In the genomic region with DNA sequence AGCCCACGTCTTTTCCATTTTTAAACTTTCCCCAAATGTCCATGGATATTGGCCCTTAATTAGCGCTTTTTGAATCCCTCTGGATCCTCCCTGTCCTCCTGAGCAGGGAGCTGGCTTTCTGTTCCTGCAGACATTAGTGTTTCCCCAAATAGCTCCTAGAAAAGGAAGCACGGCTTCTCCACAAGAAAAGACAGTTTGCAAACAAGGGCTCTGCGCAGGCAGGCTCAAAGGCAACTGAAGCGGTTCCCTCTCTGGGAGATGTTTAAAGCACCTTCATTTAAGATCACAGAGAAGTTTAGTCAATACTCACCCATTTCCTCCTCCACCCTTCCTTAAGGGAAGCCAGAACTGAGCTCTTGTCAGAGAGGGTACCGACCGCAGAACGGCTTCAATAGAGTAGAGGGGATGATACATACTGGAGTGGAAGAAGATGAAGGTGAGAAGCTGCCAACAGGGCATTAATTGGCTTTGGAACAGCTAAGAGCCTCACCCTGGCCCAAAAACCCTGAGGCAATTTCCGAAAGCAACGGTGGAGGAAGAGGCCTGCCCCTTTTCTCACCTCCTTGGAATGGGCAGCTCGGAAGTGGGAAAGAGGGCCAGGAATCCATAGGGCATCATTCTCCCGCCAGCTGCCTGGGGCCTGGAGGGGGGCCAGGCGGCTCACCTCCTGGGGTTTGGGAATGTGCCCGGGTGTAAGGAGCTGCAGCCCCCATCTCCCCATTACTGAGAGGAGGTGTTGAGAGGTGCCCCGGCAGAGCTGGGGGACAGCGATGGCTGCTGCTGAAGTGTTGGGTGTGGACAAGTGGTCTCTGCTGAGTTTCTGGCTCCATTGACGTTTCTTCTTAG, we compare ENCODE assay signal across 26 cellular contexts. TPM values are rescaled to one million over a fixed set of nuclear protein-coding genes. Genes with fewer than 3 reads are reported as not detected.
A peak's percentile ranks its signal among the peaks of the same experiment; 100 is the strongest.
DNase-seq lines count a peak whose midpoint lies in the region; ATAC-seq and TF ChIP-seq lines count a peak whose summit lies in the region.
"Had no signal": no experiment of that assay in that cellular context is flagged by ENCODE, and none has a peak within 500 bp of the region (broad histone marks: within the 10 kb centered on the region; RNA-seq: fewer than 3 reads in every experiment).

No MANE protein-coding gene starts in this region.

- no peak overlapping the region for H3K4me2 ChIP-seq in GM23338

- CTCF ChIA-PET in activated naive CD4-positive, alpha-beta T cell treated with anti-CD3 and anti-CD28 coated beads, Interleukin-2, amount 10 ng/mL, durations not matched to agents 7 days and 5 days (lab: Charles Lee): interaction anchor here (0.7 to 1.6 kb wide), 6 partner anchors 13 to 203 kb away, joined by 3 to 9 read pairs (median 4); no protein-coding TSS in a partner anchor

- no peak overlapping the region for H2AFZ ChIP-seq in GM23338

- H3K27me3 ChIP-seq in GM23338 (ENCODE audit: insufficient read depth): peaks cover 42% of the 10 kb centered on the region
- H3K27me3 ChIP-seq: pancreas, right atrium auricular region, thyroid gland had no signal

- H3K36me3 Mint-ChIP-seq in activated naive CD4-positive, alpha-beta T cell treated with anti-CD3 and anti-CD28 coated beads, Interleukin-2, amount 10 ng/mL, durations not matched to agents 7 days and 5 days: peaks cover 3% of the 10 kb centered on the region
- no peaks in the 10 kb centered on the region for H3K36me3 Mint-ChIP-seq in activated naive CD4-positive, alpha-beta T cell treated with anti-CD3 and anti-CD28 coated beads, Interleukin-2, amount 50 U/mL, for 72 hours
- H3K36me3 Mint-ChIP-seq in GM23338 (ENCODE audit: low read depth): no peaks in the 10 kb centered on the region
- H3K36me3 Mint-ChIP-seq in central memory CD8-positive, alpha-beta T cell (ENCODE audit: insufficient read depth): peaks cover 2% of the 10 kb centered on the region
- H3K36me3 Mint-ChIP-seq: activated naive CD8-positive, alpha-beta T cell treated with anti-CD3 and anti-CD28 coated beads, Interleukin-2, amount 10 ng/mL, durations not matched to agents 7 days and 5 days had no signal

- H3K4me1 ChIP-seq in GM23338 (ENCODE audit: insufficient read depth): peaks cover 25% of the 10 kb centered on the region

- no peak for TF ChIP-seq CTCF in GM23338 (conservative IDR thresholded peaks at IDR 0.05; ENCODE audit: low read depth in 2 of 2)

- H3K9me2 ChIP-seq in GM23338 (ENCODE audit: insufficient read depth): no peaks in the 10 kb centered on the region

- H3K4me1 Mint-ChIP-seq in activated naive CD4-positive, alpha-beta T cell treated with anti-CD3 and anti-CD28 coated beads, Interleukin-2, amount 10 ng/mL, durations not matched to agents 7 days and 5 days: peaks cover 55% of the 10 kb centered on the region
- H3K4me1 Mint-ChIP-seq in GM23338: peaks cover 35% of the 10 kb centered on the region
- H3K4me1 Mint-ChIP-seq in central memory CD8-positive, alpha-beta T cell: peaks cover 17% of the 10 kb centered on the region

- no peaks in the 10 kb centered on the region for H3F3A ChIP-seq in GM23338 (replicated peaks; ENCODE audit: low read depth)

- no peaks in the 10 kb centered on the region for H3K36me3 ChIP-seq in GM23338 (ENCODE audit: insufficient read depth)
- H3K36me3 ChIP-seq: BLaER1 treated with 17β-estradiol and CSF1 and Interleukin-3, amounts not matched to agents 10 nM and 100 nM; left lung; pancreas; right atrium auricular region; SJCRH30; thyroid gland had no signal

- ATAC-seq in activated naive CD4-positive, alpha-beta T cell treated with anti-CD3 and anti-CD28 coated beads, Interleukin-2, amount 50 U/mL, for 72 hours: no peak
- ATAC-seq in GM23338 (no peak), HG02884 (IDR thresholded peaks at IDR 0.05; ENCODE audit: unreplicated experiment) (no peak), GM18498 (IDR thresholded peaks at IDR 0.05; ENCODE audit: unreplicated experiment) (no peak), HG03432 (IDR thresholded peaks at IDR 0.05; ENCODE audit: unreplicated experiment) (no peak)
- ATAC-seq in central memory CD8-positive, alpha-beta T cell (replicated peaks; ENCODE audit: extremely low read depth, poor library complexity, severe bottlenecking): no peak
- ATAC-seq: foreskin keratinocyte; left lung; pancreas; stimulated activated naive CD8-positive, alpha-beta T cell treated with anti-CD3 and anti-CD28 coated beads, Interleukin-15, Interleukin-2, amounts not matched to agents 100 U/mL and 50 U/mL, for 24 hours had no signal

- H4K20me1 ChIP-seq in GM23338 (replicated peaks; ENCODE audit: insufficient read depth): no peaks in the 10 kb centered on the region

- H3K4me3 ChIP-seq in GM23338: no peak overlapping the region
- H3K4me3 ChIP-seq: BLaER1 treated with 17β-estradiol and CSF1 and Interleukin-3, amounts not matched to agents 10 nM and 100 nM; left lung; pancreas; right atrium auricular region; SJCRH30; thyroid gland had no signal

- H3K4me3 Mint-ChIP-seq in activated naive CD4-positive, alpha-beta T cell treated with anti-CD3 and anti-CD28 coated beads, Interleukin-2, amount 10 ng/mL, durations not matched to agents 7 days and 5 days: peak overlapping the region; percentile 53
- H3K4me3 Mint-ChIP-seq in GM23338: no peak overlapping the region
- H3K4me3 Mint-ChIP-seq in central memory CD8-positive, alpha-beta T cell: peak overlapping the region; percentile 49
- H3K4me3 Mint-ChIP-seq: activated naive CD8-positive, alpha-beta T cell treated with anti-CD3 and anti-CD28 coated beads, Interleukin-2, amount 10 ng/mL, durations not matched to agents 7 days and 5 days; nephron had no signal

- no peaks in the 10 kb centered on the region for H3K79me2 ChIP-seq in GM23338 (replicated peaks; ENCODE audit: insufficient read depth)

- H3K27me3 Mint-ChIP-seq in activated naive CD4-positive, alpha-beta T cell treated with anti-CD3 and anti-CD28 coated beads, Interleukin-2, amount 10 ng/mL, durations not matched to agents 7 days and 5 days: peaks cover 55% of the 10 kb centered on the region
- peaks cover 54% of the 10 kb centered on the region for H3K27me3 Mint-ChIP-seq in GM23338 (ENCODE audit: insufficient read depth, low read depth, poor library complexity)
- H3K27me3 Mint-ChIP-seq in central memory CD8-positive, alpha-beta T cell: peaks cover 85% of the 10 kb centered on the region

- H3K9me3 Mint-ChIP-seq in activated naive CD4-positive, alpha-beta T cell treated with anti-CD3 and anti-CD28 coated beads, Interleukin-2, amount 10 ng/mL, durations not matched to agents 7 days and 5 days: no peaks in the 10 kb centered on the region
- H3K9me3 Mint-ChIP-seq in activated naive CD4-positive, alpha-beta T cell treated with anti-CD3 and anti-CD28 coated beads, Interleukin-2, amount 50 U/mL, for 72 hours: no peaks in the 10 kb centered on the region
- H3K9me3 Mint-ChIP-seq in GM23338: no peaks in the 10 kb centered on the region
- no peaks in the 10 kb centered on the region for H3K9me3 Mint-ChIP-seq in central memory CD8-positive, alpha-beta T cell
- H3K9me3 Mint-ChIP-seq: activated naive CD8-positive, alpha-beta T cell treated with anti-CD3 and anti-CD28 coated beads, Interleukin-2, amount 10 ng/mL, durations not matched to agents 7 days and 5 days; nephron had no signal

- H3K27ac ChIP-seq in GM23338 (ENCODE audit: low read depth): no peak overlapping the region
- H3K27ac ChIP-seq: BLaER1 treated with 17β-estradiol and CSF1 and Interleukin-3, amounts not matched to agents 10 nM and 100 nM; foreskin keratinocyte; left lung; pancreas; right atrium auricular region; SJCRH30; thyroid gland had no signal

- intact Hi-C loops in posterior vena cava (cut with DNase I): no loop called here

- DNase-seq in activated naive CD4-positive, alpha-beta T cell treated with anti-CD3 and anti-CD28 coated beads, Interleukin-2, amount 10 ng/mL, durations not matched to agents 7 days and 5 days: peak; percentile 54
- no peak for DNase-seq in activated naive CD4-positive, alpha-beta T cell treated with anti-CD3 and anti-CD28 coated beads, Interleukin-2, amount 50 U/mL, for 72 hours (ENCODE audit: low spot score in 2 of 2)
- DNase-seq in GM23338 (ENCODE audit: low spot score) (no peak), posterior vena cava (ENCODE audit: low spot score) (peak; percentile 55)
- DNase-seq in central memory CD8-positive, alpha-beta T cell (ENCODE audit: low spot score in 2 of 2): no peak
- DNase-seq: activated naive CD8-positive, alpha-beta T cell treated with anti-CD3 and anti-CD28 coated beads, Interleukin-2, amount 10 ng/mL, durations not matched to agents 7 days and 5 days; activated T-cell treated with anti-CD3 and anti-CD28 coated beads for 4 hours; effector CD8-positive, alpha-beta T cell; erythroblast; hippocampal formation; NCI-H1048; NCI-H1930; NCI-H526; SJCRH30; stimulated activated CD4-positive, alpha-beta T cell treated with anti-CD3 and anti-CD28 coated beads, Interleukin-4, amount 100 ng/mL, for 24 hours; stimulated activated naive CD8-positive, alpha-beta T cell treated with anti-CD3 and anti-CD28 coated beads, Interleukin-15, Interleukin-2, amounts not matched to agents 100 U/mL and 50 U/mL, for 24 hours; thyroid gland had no signal

- peak overlapping the region; percentile 93 for H3K27ac Mint-ChIP-seq in activated naive CD4-positive, alpha-beta T cell treated with anti-CD3 and anti-CD28 coated beads, Interleukin-2, amount 10 ng/mL, durations not matched to agents 7 days and 5 days
- H3K27ac Mint-ChIP-seq in activated naive CD4-positive, alpha-beta T cell treated with anti-CD3 and anti-CD28 coated beads, Interleukin-2, amount 50 U/mL, for 72 hours: peak overlapping the region in 1 of 2 donors; percentile 24
- H3K27ac Mint-ChIP-seq in GM23338: 0 out of 2 replicates have a peak overlapping the region, but pooled peaks have one; percentile 27
- H3K27ac Mint-ChIP-seq in central memory CD8-positive, alpha-beta T cell (ENCODE audit: low read depth): peak overlapping the region; percentile 56
- H3K27ac Mint-ChIP-seq: activated naive CD8-positive, alpha-beta T cell treated with anti-CD3 and anti-CD28 coated beads, Interleukin-2, amount 10 ng/mL, durations not matched to agents 7 days and 5 days; nephron had no signal

RNA-seq across cellular contexts. Expression of gene EPHB3, which starts 4.9 kb away (rescaled TPM):
- under 1 TPM in 1 of 2 donors, not detected in 1; 0.19 TPM for total RNA-seq in activated naive CD4-positive, alpha-beta T cell treated with anti-CD3 and anti-CD28 coated beads, Interleukin-2, amount 50 U/mL, for 72 hours
- 1.0 and 2.0 TPM in 2 replicates for total RNA-seq in GM23338 (2014; rRNA removed; shearing (Covaris generic))
- polyA plus RNA-seq in GM23338 (2016; fragmentation: Nextera tagmentation; extraction: Ambion mirVana): 0.54 and 0.57 TPM in 2 replicates
- total RNA-seq in posterior vena cava: 10 to 100 TPM in 1 of 2 donors, 1 to 10 TPM in 1; 6.9 to 10.8 TPM

Comparison
In these comparisons a context has a peak if more than half of its experiments do, and no peak if none do; other contexts are left out.
1. DNase-seq: peak in activated naive CD4-positive, alpha-beta T cell treated with anti-CD3 and anti-CD28 coated beads, Interleukin-2, amount 10 ng/mL, durations not matched to agents 7 days and 5 days (single experiment) and posterior vena cava (single experiment); none in activated naive CD4-positive, alpha-beta T cell treated with anti-CD3 and anti-CD28 coated beads, Interleukin-2, amount 50 U/mL, for 72 hours (0 of 2), GM23338 (single experiment) and central memory CD8-positive, alpha-beta T cell (0 of 2).